1 cellular context compared by ENCODE assay signal in the genomic region with DNA sequence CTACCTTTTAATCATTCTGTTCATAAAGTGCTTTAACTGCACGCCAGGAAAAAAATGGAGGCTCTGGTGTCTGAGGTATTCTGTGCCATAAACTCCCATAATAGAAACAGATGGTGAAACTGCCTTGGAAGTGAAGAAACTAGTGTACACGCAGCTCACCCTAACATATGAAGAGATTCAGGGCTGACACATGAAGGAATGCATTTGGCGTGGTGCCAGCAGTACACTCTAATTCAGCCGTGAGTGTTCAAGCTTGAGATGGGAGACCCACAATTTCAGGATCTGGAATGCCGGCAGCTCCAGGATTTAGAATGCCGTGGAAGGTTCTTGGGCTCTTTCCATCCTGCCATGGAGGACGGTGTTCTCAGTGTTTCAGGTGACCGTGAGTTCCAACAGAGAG.
TF ChIP-seq lines count a peak whose summit lies in the region.

No MANE protein-coding gene starts in this region.

TF ChIP-seq in HEK293, 187 proteins besides CTCF, POLR2A, EP300 and RAD21 (continued from another document):
- peak; percentile 44; the same call in 1 of the 2 replicates for TF ChIP-seq ZBTB17 (tag by site-specific recombination; IDR thresholded peaks at IDR 0.05)
- peak; percentile 95 for TF ChIP-seq ZNF660 (tag by site-specific recombination; IDR thresholded peaks at IDR 0.05)
